ENCODE assay signal across 1 cellular context in genomic region chr7:82723411-82723810, GRCh38.
TF ChIP-seq lines count a peak whose summit lies in the region.

No MANE protein-coding gene starts in this region.

TF ChIP-seq in WTC11, 78 proteins besides CTCF, POLR2A, EP300 and RAD21 (continued from another document):
- TF ChIP-seq, protein P1, sequence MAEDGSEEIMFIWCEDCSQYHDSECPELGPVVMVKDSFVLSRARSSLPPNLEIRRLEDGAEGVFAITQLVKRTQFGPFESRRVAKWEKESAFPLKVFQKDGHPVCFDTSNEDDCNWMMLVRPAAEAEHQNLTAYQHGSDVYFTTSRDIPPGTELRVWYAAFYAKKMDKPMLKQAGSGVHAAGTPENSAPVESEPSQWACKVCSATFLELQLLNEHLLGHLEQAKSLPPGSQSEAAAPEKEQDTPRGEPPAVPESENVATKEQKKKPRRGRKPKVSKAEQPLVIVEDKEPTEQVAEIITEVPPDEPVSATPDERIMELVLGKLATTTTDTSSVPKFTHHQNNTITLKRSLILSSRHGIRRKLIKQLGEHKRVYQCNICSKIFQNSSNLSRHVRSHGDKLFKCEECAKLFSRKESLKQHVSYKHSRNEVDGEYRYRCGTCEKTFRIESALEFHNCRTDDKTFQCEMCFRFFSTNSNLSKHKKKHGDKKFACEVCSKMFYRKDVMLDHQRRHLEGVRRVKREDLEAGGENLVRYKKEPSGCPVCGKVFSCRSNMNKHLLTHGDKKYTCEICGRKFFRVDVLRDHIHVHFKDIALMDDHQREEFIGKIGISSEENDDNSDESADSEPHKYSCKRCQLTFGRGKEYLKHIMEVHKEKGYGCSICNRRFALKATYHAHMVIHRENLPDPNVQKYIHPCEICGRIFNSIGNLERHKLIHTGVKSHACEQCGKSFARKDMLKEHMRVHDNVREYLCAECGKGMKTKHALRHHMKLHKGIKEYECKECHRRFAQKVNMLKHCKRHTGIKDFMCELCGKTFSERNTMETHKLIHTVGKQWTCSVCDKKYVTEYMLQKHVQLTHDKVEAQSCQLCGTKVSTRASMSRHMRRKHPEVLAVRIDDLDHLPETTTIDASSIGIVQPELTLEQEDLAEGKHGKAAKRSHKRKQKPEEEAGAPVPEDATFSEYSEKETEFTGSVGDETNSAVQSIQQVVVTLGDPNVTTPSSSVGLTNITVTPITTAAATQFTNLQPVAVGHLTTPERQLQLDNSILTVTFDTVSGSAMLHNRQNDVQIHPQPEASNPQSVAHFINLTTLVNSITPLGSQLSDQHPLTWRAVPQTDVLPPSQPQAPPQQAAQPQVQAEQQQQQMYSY (CRISPR knock-in tag; IDR thresholded peaks at IDR 0.05): no peak
- TF ChIP-seq, protein P2, sequence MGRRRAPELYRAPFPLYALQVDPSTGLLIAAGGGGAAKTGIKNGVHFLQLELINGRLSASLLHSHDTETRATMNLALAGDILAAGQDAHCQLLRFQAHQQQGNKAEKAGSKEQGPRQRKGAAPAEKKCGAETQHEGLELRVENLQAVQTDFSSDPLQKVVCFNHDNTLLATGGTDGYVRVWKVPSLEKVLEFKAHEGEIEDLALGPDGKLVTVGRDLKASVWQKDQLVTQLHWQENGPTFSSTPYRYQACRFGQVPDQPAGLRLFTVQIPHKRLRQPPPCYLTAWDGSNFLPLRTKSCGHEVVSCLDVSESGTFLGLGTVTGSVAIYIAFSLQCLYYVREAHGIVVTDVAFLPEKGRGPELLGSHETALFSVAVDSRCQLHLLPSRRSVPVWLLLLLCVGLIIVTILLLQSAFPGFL (CRISPR knock-in tag; IDR thresholded peaks at IDR 0.05; ENCODE audit: borderline replicate concordance): no peak
- no peak for TF ChIP-seq ARID4B (CRISPR knock-in tag; IDR thresholded peaks at IDR 0.05; ENCODE audit: borderline replicate concordance)
- TF ChIP-seq ZNF425 (CRISPR knock-in tag; conservative IDR thresholded peaks at IDR 0.05): no peak
- no peak for TF ChIP-seq HMGA2 (CRISPR knock-in tag; IDR thresholded peaks at IDR 0.05)
- no peak for TF ChIP-seq ZNF396 (CRISPR knock-in tag; IDR thresholded peaks at IDR 0.05; ENCODE audit: borderline replicate concordance)
- TF ChIP-seq SOX15 (CRISPR knock-in tag; IDR thresholded peaks at IDR 0.05): no peak
- TF ChIP-seq, protein P3, sequence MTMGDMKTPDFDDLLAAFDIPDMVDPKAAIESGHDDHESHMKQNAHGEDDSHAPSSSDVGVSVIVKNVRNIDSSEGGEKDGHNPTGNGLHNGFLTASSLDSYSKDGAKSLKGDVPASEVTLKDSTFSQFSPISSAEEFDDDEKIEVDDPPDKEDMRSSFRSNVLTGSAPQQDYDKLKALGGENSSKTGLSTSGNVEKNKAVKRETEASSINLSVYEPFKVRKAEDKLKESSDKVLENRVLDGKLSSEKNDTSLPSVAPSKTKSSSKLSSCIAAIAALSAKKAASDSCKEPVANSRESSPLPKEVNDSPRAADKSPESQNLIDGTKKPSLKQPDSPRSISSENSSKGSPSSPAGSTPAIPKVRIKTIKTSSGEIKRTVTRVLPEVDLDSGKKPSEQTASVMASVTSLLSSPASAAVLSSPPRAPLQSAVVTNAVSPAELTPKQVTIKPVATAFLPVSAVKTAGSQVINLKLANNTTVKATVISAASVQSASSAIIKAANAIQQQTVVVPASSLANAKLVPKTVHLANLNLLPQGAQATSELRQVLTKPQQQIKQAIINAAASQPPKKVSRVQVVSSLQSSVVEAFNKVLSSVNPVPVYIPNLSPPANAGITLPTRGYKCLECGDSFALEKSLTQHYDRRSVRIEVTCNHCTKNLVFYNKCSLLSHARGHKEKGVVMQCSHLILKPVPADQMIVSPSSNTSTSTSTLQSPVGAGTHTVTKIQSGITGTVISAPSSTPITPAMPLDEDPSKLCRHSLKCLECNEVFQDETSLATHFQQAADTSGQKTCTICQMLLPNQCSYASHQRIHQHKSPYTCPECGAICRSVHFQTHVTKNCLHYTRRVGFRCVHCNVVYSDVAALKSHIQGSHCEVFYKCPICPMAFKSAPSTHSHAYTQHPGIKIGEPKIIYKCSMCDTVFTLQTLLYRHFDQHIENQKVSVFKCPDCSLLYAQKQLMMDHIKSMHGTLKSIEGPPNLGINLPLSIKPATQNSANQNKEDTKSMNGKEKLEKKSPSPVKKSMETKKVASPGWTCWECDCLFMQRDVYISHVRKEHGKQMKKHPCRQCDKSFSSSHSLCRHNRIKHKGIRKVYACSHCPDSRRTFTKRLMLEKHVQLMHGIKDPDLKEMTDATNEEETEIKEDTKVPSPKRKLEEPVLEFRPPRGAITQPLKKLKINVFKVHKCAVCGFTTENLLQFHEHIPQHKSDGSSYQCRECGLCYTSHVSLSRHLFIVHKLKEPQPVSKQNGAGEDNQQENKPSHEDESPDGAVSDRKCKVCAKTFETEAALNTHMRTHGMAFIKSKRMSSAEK (CRISPR knock-in tag; IDR thresholded peaks at IDR 0.05; ENCODE audit: borderline replicate concordance): no peak
TF ChIP-seq in WTC11: peak in this region for 0.
